ENCODE assay signal across 11 cellular contexts in the genomic region with DNA sequence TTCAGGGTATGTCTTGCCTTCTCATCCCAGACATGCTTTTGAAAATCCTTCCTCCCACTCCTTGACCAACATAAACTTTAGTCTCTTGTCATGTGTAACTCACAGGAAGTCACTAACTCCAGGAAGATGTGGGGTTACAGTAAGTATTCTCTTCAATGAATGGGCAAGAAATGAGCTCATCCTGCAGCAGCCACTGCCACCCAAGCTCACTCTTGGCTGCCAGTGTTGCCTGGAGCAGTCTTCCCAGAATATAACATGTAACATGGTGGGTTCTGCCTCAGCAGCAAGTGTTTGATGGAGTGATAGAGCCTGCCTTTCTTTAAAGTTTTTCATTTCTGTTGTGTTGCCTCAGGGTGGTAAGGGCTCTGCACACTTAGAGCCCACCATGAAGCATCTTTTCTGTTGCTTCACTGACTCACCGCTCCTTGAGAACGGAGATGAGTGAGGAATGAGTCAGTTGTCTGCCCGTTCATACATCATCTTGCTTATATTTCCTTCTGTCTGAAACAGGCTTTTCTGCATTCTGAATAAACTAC.
DNase-seq lines count a peak whose midpoint lies in the region; ATAC-seq lines count a peak whose summit lies in the region.
"Had no signal": no experiment of that assay in that cellular context is flagged by ENCODE, and none has a peak within 500 bp of the region (broad histone marks: within the 10 kb centered on the region; RNA-seq: fewer than 3 reads in every experiment).

No MANE protein-coding gene starts in this region.

- peak; percentile 2 for ATAC-seq in HG03175 (IDR thresholded peaks at IDR 0.05; ENCODE audit: unreplicated experiment)
- ATAC-seq: right lobe of liver had no signal

- peaks cover 7% of the 10 kb centered on the region for H3K27me3 Mint-ChIP-seq in T-helper 1 cell treated with Interleukin-12 subunit alpha and Interleukin-12 subunit beta and Interleukin-4 antibody, amounts not matched to agents 30 μg/mL and 1 μg/mL, for 36 hours (ENCODE audit: low read depth)

- H3K27me3 ChIP-seq in H7 (ENCODE audit: control insufficient read depth, insufficient read depth, low read length), result no peaks in the 10 kb centered on the region
- H3K27me3 ChIP-seq: right lobe of liver, tibial nerve had no signal

- DNase-seq in T-helper 1 cell (no peak), astrocyte of the hippocampus (ENCODE audit: low read depth, low spot score) (peak; percentile 70), skeletal muscle cell (ENCODE audit: low read depth) (peak; percentile 84), H7 (no peak), activated gamma-delta T cell (lab: John Stamatoyannopoulos, UW) (no peak), D341Med (ENCODE audit: low spot score) (no peak)
- DNase-seq: NCI-H2081, right lobe of liver had no signal

- H3K4me1 Mint-ChIP-seq in T-helper 1 cell treated with Interleukin-12 subunit alpha and Interleukin-12 subunit beta and Interleukin-4 antibody, amounts not matched to agents 30 μg/mL and 1 μg/mL, for 36 hours (ENCODE audit: low read depth), result peaks cover 15% of the 10 kb centered on the region

- H3K4me3 Mint-ChIP-seq in T-helper 1 cell treated with Interleukin-12 subunit alpha and Interleukin-12 subunit beta and Interleukin-4 antibody, amounts not matched to agents 30 μg/mL and 1 μg/mL, for 36 hours, result no peak overlapping the region

- peaks cover 1% of the 10 kb centered on the region for H3K36me3 Mint-ChIP-seq in T-helper 1 cell treated with Interleukin-12 subunit alpha and Interleukin-12 subunit beta and Interleukin-4 antibody, amounts not matched to agents 30 μg/mL and 1 μg/mL, for 36 hours (ENCODE audit: low read depth)

- no peaks in the 10 kb centered on the region for H3K36me3 ChIP-seq in H7 (replicated peaks; ENCODE audit: control insufficient read depth, insufficient read depth, low read length)
- H3K36me3 ChIP-seq: right lobe of liver, tibial nerve had no signal

- H3K9me3 Mint-ChIP-seq in T-helper 1 cell treated with Interleukin-12 subunit alpha and Interleukin-12 subunit beta and Interleukin-4 antibody, amounts not matched to agents 30 μg/mL and 1 μg/mL, for 36 hours, result no peaks in the 10 kb centered on the region

- peak overlapping the region; percentile 16 for H3K27ac Mint-ChIP-seq in T-helper 1 cell treated with Interleukin-12 subunit alpha and Interleukin-12 subunit beta and Interleukin-4 antibody, amounts not matched to agents 30 μg/mL and 1 μg/mL, for 36 hours

- H3K4me3 ChIP-seq in skeletal muscle cell (ENCODE audit: low read depth, low read length) (no peak overlapping the region), H7 (ENCODE audit: insufficient read depth, low read depth, low read length) (no peak overlapping the region)
- H3K4me3 ChIP-seq: right lobe of liver, tibial nerve had no signal

Comparison
In these comparisons a context has a peak if more than half of its experiments do, and no peak if none do; other contexts are left out.
1. DNase-seq: peak in astrocyte of the hippocampus (single experiment) and skeletal muscle cell (single experiment); none in T-helper 1 cell (0 of 5), H7 (single experiment), activated gamma-delta T cell (single experiment) and D341Med (single experiment).